Comparison of ENCODE assay signal across 1 cellular context in genomic region chr6:158345444-158345843, GRCh38.
TF ChIP-seq lines count a peak whose summit lies in the region.
"Not testable (repeated sequence)": the region's sequence is repeated elsewhere in the genome, so short reads cannot be mapped to it uniquely, and the experiment has no call there.

No MANE protein-coding gene starts in this region.

TF ChIP-seq in HepG2, 621 proteins besides CTCF, POLR2A, EP300 and RAD21:
- TF ChIP-seq NR2F6 (IDR thresholded peaks at IDR 0.05) (peak; percentile 71; the same call in 1 of the 2 replicates), HDAC1 (CRISPR knock-in tag; IDR thresholded peaks at IDR 0.05) (0 out of 2 replicates have a peak, but pooled peaks have one; percentile 24), ZMYM4 (CRISPR knock-in tag; IDR thresholded peaks at IDR 0.05) (peak; percentile 17; the same call in 1 of the 2 replicates), ZMYM2 (CRISPR knock-in tag; IDR thresholded peaks at IDR 0.05) (0 out of 2 replicates have a peak, but pooled peaks have one; percentile 18), ZBTB33 (CRISPR knock-in tag; IDR thresholded peaks at IDR 0.05) (peak; percentile 39; the same call in 1 of the 2 replicates), ZBTB7B (CRISPR knock-in tag; IDR thresholded peaks at IDR 0.05) (0 out of 2 replicates have a peak, but pooled peaks have one; percentile 8), ISL2 (CRISPR knock-in tag; IDR thresholded peaks at IDR 0.05) (0 out of 2 replicates have a peak, but pooled peaks have one; percentile 53), HNF4A (CRISPR knock-in tag; IDR thresholded peaks at IDR 0.05) (peak; percentile 61), NR2F2 (IDR thresholded peaks at IDR 0.05; ENCODE audit: borderline replicate concordance, low read depth) (0 out of 2 replicates have a peak, but pooled peaks have one; percentile 51), POGZ (CRISPR knock-in tag; IDR thresholded peaks at IDR 0.05) (peak; percentile 62), SOX13 (CRISPR knock-in tag; conservative IDR thresholded peaks at IDR 0.05 in 1 of 2, IDR thresholded peaks at IDR 0.05 in 1 of 2) (peak in 1 of 2 experiments; percentile 65; a peak in 2 of 4 replicates), CREM (IDR thresholded peaks at IDR 0.05) (peak; percentile 31; the same call in 1 of the 2 replicates), SOX6 (CRISPR knock-in tag; IDR thresholded peaks at IDR 0.05) (peak; percentile 50; the same call in 1 of the 2 replicates), TCF7 (IDR thresholded peaks at IDR 0.05; ENCODE audit: low read depth) (peak; percentile 62)
- not testable (repeated sequence) for TF ChIP-seq NR2F6 (CRISPR knock-in tag; IDR thresholded peaks at IDR 0.05); SOX13 (IDR thresholded peaks at IDR 0.05); CREM (CRISPR knock-in tag; IDR thresholded peaks at IDR 0.05); SOX6 (IDR thresholded peaks at IDR 0.05)
